In the genomic region with DNA sequence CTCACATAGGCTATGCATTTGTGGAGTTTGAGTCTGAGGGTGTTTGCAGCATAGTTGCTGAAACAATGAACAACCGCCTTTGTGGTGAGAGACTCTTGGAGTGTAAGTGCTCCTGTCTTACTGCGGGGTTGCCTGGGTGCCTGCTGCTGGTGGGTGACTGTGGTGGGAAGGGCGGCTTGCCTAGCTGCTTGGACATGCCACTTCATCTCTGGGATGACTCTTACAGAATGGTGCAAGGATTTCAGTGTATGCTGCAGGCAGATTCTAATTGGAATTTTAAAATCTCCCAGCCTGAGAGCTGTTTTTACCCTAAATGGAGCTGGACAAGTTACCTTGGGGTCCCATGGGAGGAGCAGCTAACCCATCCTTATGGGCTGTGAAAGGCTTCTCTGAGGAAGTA, we compare ENCODE assay signal across 26 cellular contexts. TPM values are rescaled to one million over a fixed set of nuclear protein-coding genes. Genes with fewer than 3 reads are reported as not detected.
"Had no signal": no experiment of that assay in that cellular context is flagged by ENCODE, and none has a peak within 500 bp of the region (broad histone marks: within the 10 kb centered on the region; RNA-seq: fewer than 3 reads in every experiment).

No MANE protein-coding gene starts in this region.

- H3K36me3 ChIP-seq: breast epithelium, colonic mucosa, esophagus squamous epithelium, gastrocnemius medialis, neutrophil, pancreas, right lobe of liver had no signal

- H3K9me3 ChIP-seq: breast epithelium, colonic mucosa, esophagus squamous epithelium, gastrocnemius medialis, neutrophil, pancreas, right lobe of liver had no signal

- H3K27ac ChIP-seq: breast epithelium, colonic mucosa, dorsolateral prefrontal cortex, esophagus squamous epithelium, neutrophil, pancreas had no signal

- ATAC-seq: activated T-helper 17 cell treated with anti-CD3 and anti-CD28 coated beads, Interleukin-2, amount 50 U/mL, for 72 hours; left ventricle myocardium superior; natural killer cell; pancreas; stimulated activated memory B cell treated with anti-CD40 and anti-IgM and Interleukin-4, amounts not matched to agents 10 μg/mL and 1 μg/mL and 100 μg/mL, for 72 hours; T-cell had no signal

- H3K4me1 Mint-ChIP-seq: activated T-helper 17 cell treated with anti-CD3 and anti-CD28 coated beads, Interleukin-2, amount 50 U/mL, for 72 hours; stimulated activated memory B cell treated with anti-CD40 and anti-IgM and Interleukin-4, amounts not matched to agents 10 μg/mL and 1 μg/mL and 100 μg/mL, for 72 hours; T-cell had no signal

- H3K27ac Mint-ChIP-seq: activated naive CD4-positive, alpha-beta T cell treated with anti-CD3 and anti-CD28 coated beads for 36 hours; activated naive CD8-positive, alpha-beta T cell treated with anti-CD3 and anti-CD28 coated beads, Interleukin-2, amount 10 ng/mL, durations not matched to agents 7 days and 5 days; activated T-cell treated with anti-CD3 and anti-CD28 coated beads, Interleukin-2, amount 50 U/mL, for 24 hours; activated T-helper 17 cell treated with anti-CD3 and anti-CD28 coated beads, Interleukin-2, amount 50 U/mL, for 72 hours; natural killer cell; stimulated activated memory B cell treated with anti-CD40 and anti-IgM and Interleukin-4, amounts not matched to agents 10 μg/mL and 1 μg/mL and 100 μg/mL, for 72 hours; T-cell; T-helper 2 cell treated with Interferon-gamma antibody and Interleukin-4, amounts not matched to agents 5 μg/mL and 100 μg/mL, for 36 hours; type B pancreatic cell had no signal

- H3K4me3 Mint-ChIP-seq: activated naive CD4-positive, alpha-beta T cell treated with anti-CD3 and anti-CD28 coated beads for 36 hours; activated naive CD8-positive, alpha-beta T cell treated with anti-CD3 and anti-CD28 coated beads, Interleukin-2, amount 10 ng/mL, durations not matched to agents 7 days and 5 days; activated T-cell treated with anti-CD3 and anti-CD28 coated beads, Interleukin-2, amount 50 U/mL, for 24 hours; activated T-helper 17 cell treated with anti-CD3 and anti-CD28 coated beads, Interleukin-2, amount 50 U/mL, for 72 hours; natural killer cell; stimulated activated memory B cell treated with anti-CD40 and anti-IgM and Interleukin-4, amounts not matched to agents 10 μg/mL and 1 μg/mL and 100 μg/mL, for 72 hours; T-cell; T-helper 2 cell treated with Interferon-gamma antibody and Interleukin-4, amounts not matched to agents 5 μg/mL and 100 μg/mL, for 36 hours; type B pancreatic cell had no signal

- H3K36me3 Mint-ChIP-seq: activated naive CD8-positive, alpha-beta T cell treated with anti-CD3 and anti-CD28 coated beads, Interleukin-2, amount 10 ng/mL, durations not matched to agents 7 days and 5 days; natural killer cell; stimulated activated memory B cell treated with anti-CD40 and anti-IgM and Interleukin-4, amounts not matched to agents 10 μg/mL and 1 μg/mL and 100 μg/mL, for 72 hours; T-cell; type B pancreatic cell had no signal

- DNase-seq: activated CD4-positive, alpha-beta T cell treated with anti-CD3 and anti-CD28 coated beads, Interleukin-2, amount 50 U/mL, for 4 hours; activated CD8-positive, alpha-beta memory T cell treated with anti-CD3 and anti-CD28 coated beads for 24 hours; activated CD8-positive, alpha-beta memory T cell treated with anti-CD3 and anti-CD28 coated beads, Interleukin-2, amount 50 U/mL, for 4 hours; activated naive CD4-positive, alpha-beta T cell treated with anti-CD3 and anti-CD28 coated beads for 36 hours; activated naive CD8-positive, alpha-beta T cell treated with anti-CD3 and anti-CD28 coated beads, Interleukin-2, amount 10 ng/mL, durations not matched to agents 7 days and 5 days; activated T-cell treated with anti-CD3 and anti-CD28 coated beads, Interleukin-2, amount 50 U/mL, for 24 hours; amniotic stem cell; colonic mucosa; esophagus squamous epithelium; hippocampal formation; left ventricle myocardium superior; mammary epithelial cell; midbrain; natural killer cell; pancreas; stimulated activated CD4-positive, alpha-beta T cell treated with anti-CD3 and anti-CD28 coated beads, Interleukin-2, amount 100 ng/mL, for 24 hours; T-cell had no signal

- H3K9me3 Mint-ChIP-seq: activated naive CD4-positive, alpha-beta T cell treated with anti-CD3 and anti-CD28 coated beads for 36 hours; activated naive CD8-positive, alpha-beta T cell treated with anti-CD3 and anti-CD28 coated beads, Interleukin-2, amount 10 ng/mL, durations not matched to agents 7 days and 5 days; activated T-cell treated with anti-CD3 and anti-CD28 coated beads, Interleukin-2, amount 50 U/mL, for 24 hours; activated T-helper 17 cell treated with anti-CD3 and anti-CD28 coated beads, Interleukin-2, amount 50 U/mL, for 72 hours; natural killer cell; stimulated activated memory B cell treated with anti-CD40 and anti-IgM and Interleukin-4, amounts not matched to agents 10 μg/mL and 1 μg/mL and 100 μg/mL, for 72 hours; T-cell; T-helper 2 cell treated with Interferon-gamma antibody and Interleukin-4, amounts not matched to agents 5 μg/mL and 100 μg/mL, for 36 hours; type B pancreatic cell had no signal

- H3K4me1 ChIP-seq: breast epithelium, pancreas had no signal

- H3K4me3 ChIP-seq: breast epithelium, colonic mucosa, dorsolateral prefrontal cortex, esophagus squamous epithelium, gastrocnemius medialis, pancreas, right lobe of liver had no signal

- H3K27me3 Mint-ChIP-seq: activated naive CD8-positive, alpha-beta T cell treated with anti-CD3 and anti-CD28 coated beads, Interleukin-2, amount 10 ng/mL, durations not matched to agents 7 days and 5 days; activated T-cell treated with anti-CD3 and anti-CD28 coated beads, Interleukin-2, amount 50 U/mL, for 24 hours; T-cell had no signal

- H3K27me3 ChIP-seq: breast epithelium, colonic mucosa, dorsolateral prefrontal cortex, esophagus squamous epithelium, gastrocnemius medialis, neutrophil, pancreas, right lobe of liver had no signal

RNA-seq across cellular contexts. Expression of a gene that starts 50.1 kb away (rescaled TPM):
- total RNA-seq: activated naive CD4-positive, alpha-beta T cell treated with anti-CD3 and anti-CD28 coated beads for 36 hours; activated naive CD8-positive, alpha-beta T cell treated with anti-CD3 and anti-CD28 coated beads, Interleukin-2, amount 10 ng/mL, durations not matched to agents 7 days and 5 days; activated T-helper 17 cell treated with anti-CD3 and anti-CD28 coated beads, Interleukin-2, amount 50 U/mL, for 72 hours; gastrocnemius medialis; natural killer cell had no signal
